10 cellular contexts compared by ENCODE assay signal in the genomic region with DNA sequence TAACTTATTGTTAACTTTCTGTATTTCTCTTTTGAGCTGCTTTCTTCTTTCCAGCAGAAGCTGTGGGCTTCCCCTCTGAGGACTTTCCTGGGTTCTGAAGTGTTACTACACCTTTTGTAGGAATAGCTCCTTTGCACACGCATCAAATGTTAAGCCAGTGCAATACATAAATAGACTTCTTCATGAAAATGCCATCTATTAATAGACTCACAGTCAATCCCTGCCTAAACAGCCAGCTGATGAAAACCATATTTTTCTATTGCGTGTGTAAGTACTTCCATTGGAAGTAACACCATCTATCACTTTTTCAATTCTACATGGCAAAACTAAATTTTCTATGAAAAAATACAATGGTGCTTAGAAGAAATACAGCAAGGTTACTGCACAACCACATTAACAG. TPM values are rescaled to one million over a fixed set of nuclear protein-coding genes. Genes with fewer than 3 reads are reported as not detected.
DNase-seq lines count a peak whose midpoint lies in the region; ATAC-seq and TF ChIP-seq lines count a peak whose summit lies in the region.
"Had no signal": no experiment of that assay in that cellular context is flagged by ENCODE, and none has a peak within 500 bp of the region (broad histone marks: within the 10 kb centered on the region; RNA-seq: fewer than 3 reads in every experiment).

No MANE protein-coding gene starts in this region.

- H3K9me3 ChIP-seq in mesenchymal stem cell (ENCODE audit: control insufficient read depth, low read length) = no peaks in the 10 kb centered on the region

- H4K20me1 ChIP-seq in GM23338 (replicated peaks; ENCODE audit: insufficient read depth) = no peaks in the 10 kb centered on the region

- H4K8ac ChIP-seq in mesenchymal stem cell (ENCODE audit: low read length) = no peak overlapping the region

- H3K27ac ChIP-seq in GM23338 (ENCODE audit: low read depth) (no peak overlapping the region), mesenchymal stem cell (ENCODE audit: low read length, poor library complexity, severe bottlenecking) (no peak overlapping the region)
- H3K27ac ChIP-seq: VCaP had no signal

- no peak overlapping the region for H2BK5ac ChIP-seq in mesenchymal stem cell (ENCODE audit: low read depth, low read length, poor library complexity, severe bottlenecking)

- no peaks in the 10 kb centered on the region for H3F3A ChIP-seq in GM23338 (replicated peaks; ENCODE audit: low read depth)

- WGBS in mesenchymal stem cell = 97% methylated on average over 1 of the region's 2 CpGs

- H3K27ac Mint-ChIP-seq in GM23338 = no peak overlapping the region
- no peak overlapping the region for H3K27ac Mint-ChIP-seq in activated naive CD4-positive, alpha-beta T cell treated with anti-CD3 and anti-CD28 coated beads, Interleukin-2, amount 50 U/mL, for 72 hours

- no peaks in the 10 kb centered on the region for H3K36me3 ChIP-seq in GM06990 (ENCODE audit: control insufficient read depth, insufficient read depth, low read length)
- H3K36me3 ChIP-seq in GM23338 (ENCODE audit: insufficient read depth) = no peaks in the 10 kb centered on the region
- H3K36me3 ChIP-seq in mesenchymal stem cell (ENCODE audit: control insufficient read depth in 1 of 2, insufficient read depth in 2 of 2, low read depth in 1 of 2, low read length in 2 of 2) = no peaks in the 10 kb centered on the region
- H3K36me3 ChIP-seq in H7 (replicated peaks; ENCODE audit: control insufficient read depth, insufficient read depth, low read length) = no peaks in the 10 kb centered on the region

- H2AFZ ChIP-seq in GM23338 (peak overlapping the region; percentile 97; the same call in 1 of the 2 replicates), mesenchymal stem cell (ENCODE audit: low read depth, low read length) (no peak overlapping the region)

- H3K18ac ChIP-seq in mesenchymal stem cell (ENCODE audit: low read depth in 1 of 2, low read length in 2 of 2) = no peak overlapping the region

- H2BK120ac ChIP-seq in mesenchymal stem cell (ENCODE audit: low read depth, low read length) = no peak overlapping the region

- H2AK5ac ChIP-seq in mesenchymal stem cell (ENCODE audit: low read length, severe bottlenecking) = no peak overlapping the region

- H3K36me3 Mint-ChIP-seq in GM23338 (ENCODE audit: low read depth) = no peaks in the 10 kb centered on the region
- no peaks in the 10 kb centered on the region for H3K36me3 Mint-ChIP-seq in activated naive CD4-positive, alpha-beta T cell treated with anti-CD3 and anti-CD28 coated beads, Interleukin-2, amount 50 U/mL, for 72 hours

- ATAC-seq in GM23338 (no peak), GM21737 (IDR thresholded peaks at IDR 0.05; ENCODE audit: unreplicated experiment) (no peak), HG03571 (IDR thresholded peaks at IDR 0.05; ENCODE audit: unreplicated experiment) (no peak)
- ATAC-seq in activated naive CD4-positive, alpha-beta T cell treated with anti-CD3 and anti-CD28 coated beads, Interleukin-2, amount 50 U/mL, for 72 hours = no peak

- peaks cover 9% of the 10 kb centered on the region for H3K4me1 Mint-ChIP-seq in GM23338

- H3K14ac ChIP-seq in mesenchymal stem cell (ENCODE audit: low read length in 2 of 2) = no peak overlapping the region

- no peaks in the 10 kb centered on the region for H3K27me3 ChIP-seq in GM06990 (replicated peaks; ENCODE audit: control insufficient read depth, insufficient read depth, low read length)
- H3K27me3 ChIP-seq in GM23338 (ENCODE audit: insufficient read depth) = peaks cover 41% of the 10 kb centered on the region
- H3K27me3 ChIP-seq in mesenchymal stem cell (ENCODE audit: control insufficient read depth in 1 of 2, insufficient read depth in 1 of 2, low read length in 2 of 2) = peaks cover 15 to 19% of the 10 kb centered on the region in 2 experiments
- H3K27me3 ChIP-seq in H7 (ENCODE audit: control insufficient read depth, insufficient read depth, low read length) = peaks cover 28% of the 10 kb centered on the region

- peaks cover 23% of the 10 kb centered on the region for H3K27me3 Mint-ChIP-seq in GM23338 (ENCODE audit: insufficient read depth, low read depth, poor library complexity)

- peaks cover 4% of the 10 kb centered on the region; the same call in 1 of the 3 replicates for H3K9me3 Mint-ChIP-seq in GM23338
- no peaks in the 10 kb centered on the region for H3K9me3 Mint-ChIP-seq in activated naive CD4-positive, alpha-beta T cell treated with anti-CD3 and anti-CD28 coated beads, Interleukin-2, amount 50 U/mL, for 72 hours

- no peak overlapping the region for H3K23ac ChIP-seq in mesenchymal stem cell (ENCODE audit: low read length in 2 of 2)

- H3K4ac ChIP-seq in mesenchymal stem cell (ENCODE audit: low read depth in 1 of 2, low read length in 2 of 2) = no peak overlapping the region

- TF ChIP-seq CTCF in GM06990 (IDR thresholded peaks at IDR 0.05; ENCODE audit: insufficient read depth, low read length, poor library complexity, severe bottlenecking) (no peak), GM23338 (conservative IDR thresholded peaks at IDR 0.05; ENCODE audit: low read depth in 2 of 2) (no peak)

- H3K79me1 ChIP-seq in mesenchymal stem cell (replicated peaks; ENCODE audit: low read length, poor library complexity, severe bottlenecking) = no peaks in the 10 kb centered on the region

- no peaks in the 10 kb centered on the region for H3K9me2 ChIP-seq in GM23338 (ENCODE audit: insufficient read depth)

- H3K79me2 ChIP-seq in GM23338 (replicated peaks; ENCODE audit: insufficient read depth) = no peaks in the 10 kb centered on the region

- no peak for DNase-seq in GM06990 (ENCODE audit: extremely low read depth, insufficient read length)
- DNase-seq in GM23338 (ENCODE audit: low spot score) = no peak
- peak; percentile 51 for DNase-seq in OCI-M1 (lab: John Stamatoyannopoulos, UW)
- no peak for DNase-seq in mesenchymal stem cell
- no peak for DNase-seq in H7
- no peak for DNase-seq in activated naive CD4-positive, alpha-beta T cell treated with anti-CD3 and anti-CD28 coated beads, Interleukin-2, amount 50 U/mL, for 72 hours (ENCODE audit: low spot score in 2 of 2)
- DNase-seq: NCI-H524 treated with DMSO at 0.1 percent for 48 hours had no signal

- no peak overlapping the region for H2BK15ac ChIP-seq in mesenchymal stem cell (ENCODE audit: low read depth, poor library complexity, severe bottlenecking)

- H3K4me2 ChIP-seq in GM23338 = peak overlapping the region; percentile 94
- no peak overlapping the region for H3K4me2 ChIP-seq in mesenchymal stem cell (ENCODE audit: low read length, poor library complexity, severe bottlenecking)

- H4K91ac ChIP-seq in mesenchymal stem cell (ENCODE audit: low read length) = no peak overlapping the region

- H3K4me3 ChIP-seq in GM06990 (replicated peaks; ENCODE audit: low read depth, low read length) (peak overlapping the region; percentile 75), GM23338 (peak overlapping the region; percentile 66), mesenchymal stem cell (ENCODE audit: insufficient read depth in 1 of 2, low read depth in 1 of 2, low read length in 2 of 2) (peak overlapping the region in 1 of 2 experiments; percentile 77), H7 (ENCODE audit: insufficient read depth, low read depth, low read length) (no peak overlapping the region)

- H3K4me1 ChIP-seq in GM23338 (ENCODE audit: insufficient read depth) (peaks cover 14% of the 10 kb centered on the region), mesenchymal stem cell (ENCODE audit: control insufficient read depth, insufficient read depth, low read depth, low read length) (peaks cover 8% of the 10 kb centered on the region)

- H3K4me3 Mint-ChIP-seq in GM23338 = no peak overlapping the region

- H2BK12ac ChIP-seq in mesenchymal stem cell (ENCODE audit: low read length in 2 of 2) = no peak overlapping the region

- H3K9ac ChIP-seq in mesenchymal stem cell (ENCODE audit: low read length) = peak overlapping the region; percentile 85

TF ChIP-seq in GM23338, 12 proteins besides CTCF, POLR2A, EP300 and RAD21:
- TF ChIP-seq NANOG (IDR thresholded peaks at IDR 0.05; ENCODE audit: borderline replicate concordance) (no peak), EZH2phosphoT487 (IDR thresholded peaks at IDR 0.05; ENCODE audit: unreplicated experiment) (no peak), POLR2AphosphoS5 (IDR thresholded peaks at IDR 0.05; ENCODE audit: low read depth) (no peak), EZH2 (IDR thresholded peaks at IDR 0.05; ENCODE audit: low read depth, unreplicated experiment) (no peak), ZNF331 (CRISPR knock-in tag; IDR thresholded peaks at IDR 0.05; ENCODE audit: low read depth) (no peak)
- TF ChIP-seq, protein P1, sequence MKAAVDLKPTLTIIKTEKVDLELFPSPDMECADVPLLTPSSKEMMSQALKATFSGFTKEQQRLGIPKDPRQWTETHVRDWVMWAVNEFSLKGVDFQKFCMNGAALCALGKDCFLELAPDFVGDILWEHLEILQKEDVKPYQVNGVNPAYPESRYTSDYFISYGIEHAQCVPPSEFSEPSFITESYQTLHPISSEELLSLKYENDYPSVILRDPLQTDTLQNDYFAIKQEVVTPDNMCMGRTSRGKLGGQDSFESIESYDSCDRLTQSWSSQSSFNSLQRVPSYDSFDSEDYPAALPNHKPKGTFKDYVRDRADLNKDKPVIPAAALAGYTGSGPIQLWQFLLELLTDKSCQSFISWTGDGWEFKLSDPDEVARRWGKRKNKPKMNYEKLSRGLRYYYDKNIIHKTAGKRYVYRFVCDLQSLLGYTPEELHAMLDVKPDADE (IDR thresholded peaks at IDR 0.05) = no peak

RNA-seq across cellular contexts. Expression of a gene that starts 1.4 kb away (rescaled TPM):
- total RNA-seq in GM23338 (2014; rRNA removed; shearing (Covaris generic)) = 1.2 and 3.0 TPM in 2 replicates
- 1.0 and 1.5 TPM in 2 replicates for polyA plus RNA-seq in GM23338 (2016; fragmentation: Nextera tagmentation; extraction: Ambion mirVana)
- polyA plus RNA-seq in mesenchymal stem cell (2013, experiment 1 of 2) = 0.07 TPM
- polyA plus RNA-seq in mesenchymal stem cell (2013, experiment 2 of 2) = 0.11 TPM
- total RNA-seq in H7 (2014; rRNA removed; shearing (Covaris generic)) = 0.69 and 0.85 TPM in 2 replicates
- total RNA-seq in activated naive CD4-positive, alpha-beta T cell treated with anti-CD3 and anti-CD28 coated beads, Interleukin-2, amount 50 U/mL, for 72 hours = not detected
